Comparison of ENCODE assay signal across 1 cellular context in the genomic region with DNA sequence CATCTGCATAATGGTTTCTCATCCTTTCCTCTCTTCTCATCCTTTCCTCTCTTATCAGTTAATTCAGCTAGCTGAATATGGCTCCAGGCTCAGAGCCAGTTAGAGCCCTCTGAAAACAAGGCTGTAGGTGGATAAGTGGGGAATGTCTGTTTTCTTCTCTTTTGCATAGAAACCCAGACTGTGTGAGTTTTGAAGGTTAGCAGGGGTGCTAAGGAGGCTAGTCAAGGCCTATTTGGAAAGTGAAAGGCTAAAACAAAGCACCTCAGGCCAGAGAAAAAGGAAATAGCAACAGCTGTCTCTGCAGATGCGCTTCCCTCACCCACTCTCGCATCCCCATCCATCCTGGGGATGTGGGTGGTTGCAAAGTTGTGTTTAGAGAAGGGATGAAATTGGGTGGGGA.
TF ChIP-seq lines count a peak whose summit lies in the region.

No MANE protein-coding gene starts in this region.

TF ChIP-seq in GM12878, 131 proteins besides CTCF, POLR2A, EP300 and RAD21 (continued from another document):
- TF ChIP-seq RUNX3 (IDR thresholded peaks at IDR 0.05; ENCODE audit: low read length) (peak; percentile 32; the same call in 1 of the 2 replicates), CEBPB (IDR thresholded peaks at IDR 0.05; ENCODE audit: borderline replicate concordance in 1 of 2, low read depth in 2 of 2, low read length in 2 of 2) (no peak), MYC (IDR thresholded peaks at IDR 0.05; ENCODE audit: insufficient read depth, insufficient read length, insufficient replicate concordance, low read length, severe bottlenecking) (no peak), IKZF2 (IDR thresholded peaks at IDR 0.05) (peak in 1 of 2 experiments; percentile 39; a peak in 1 of 4 replicates)
